ENCODE assay signal across 1 cellular context in the genomic region with DNA sequence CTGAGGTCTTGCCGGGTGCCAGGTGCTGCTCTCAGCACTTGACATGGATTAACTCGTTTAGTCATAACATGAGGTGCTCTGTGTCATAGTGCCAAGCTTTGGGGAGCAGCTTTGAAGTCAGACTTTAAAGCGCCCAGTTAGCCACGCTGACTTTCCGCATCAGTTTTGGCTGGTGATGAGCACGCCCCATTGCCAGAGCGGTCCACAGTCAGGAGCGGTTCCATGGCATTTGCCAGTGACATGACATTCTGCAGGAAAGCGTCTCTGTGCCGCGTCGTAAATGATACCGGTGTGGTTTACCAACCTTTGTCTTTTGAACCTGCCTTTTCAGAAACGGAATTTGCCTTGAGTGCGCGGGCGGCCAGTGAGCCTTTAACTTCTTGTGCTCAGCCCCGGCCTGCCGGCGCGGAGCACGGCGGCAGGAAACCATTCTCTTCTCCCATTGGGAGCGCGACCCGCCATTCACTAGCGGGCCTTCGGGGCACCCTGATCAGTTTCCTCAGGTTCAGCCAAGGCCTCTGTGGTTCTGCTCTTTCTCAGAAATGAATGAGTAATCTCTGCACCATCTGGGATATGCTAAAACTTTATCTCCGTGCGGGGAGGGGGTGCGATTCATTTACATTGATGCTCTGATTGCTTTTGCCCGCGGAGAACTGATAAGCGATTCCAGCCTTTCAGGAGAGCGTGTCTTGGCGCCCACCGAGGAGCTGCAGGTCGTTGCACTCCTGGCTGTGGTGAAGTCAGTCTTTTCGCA.
TF ChIP-seq lines count a peak whose summit lies in the region.

No MANE protein-coding gene starts in this region.

TF ChIP-seq in HepG2, 621 proteins besides CTCF, POLR2A, EP300 and RAD21 (continued from another document and continues in another):
- TF ChIP-seq, protein P1, sequence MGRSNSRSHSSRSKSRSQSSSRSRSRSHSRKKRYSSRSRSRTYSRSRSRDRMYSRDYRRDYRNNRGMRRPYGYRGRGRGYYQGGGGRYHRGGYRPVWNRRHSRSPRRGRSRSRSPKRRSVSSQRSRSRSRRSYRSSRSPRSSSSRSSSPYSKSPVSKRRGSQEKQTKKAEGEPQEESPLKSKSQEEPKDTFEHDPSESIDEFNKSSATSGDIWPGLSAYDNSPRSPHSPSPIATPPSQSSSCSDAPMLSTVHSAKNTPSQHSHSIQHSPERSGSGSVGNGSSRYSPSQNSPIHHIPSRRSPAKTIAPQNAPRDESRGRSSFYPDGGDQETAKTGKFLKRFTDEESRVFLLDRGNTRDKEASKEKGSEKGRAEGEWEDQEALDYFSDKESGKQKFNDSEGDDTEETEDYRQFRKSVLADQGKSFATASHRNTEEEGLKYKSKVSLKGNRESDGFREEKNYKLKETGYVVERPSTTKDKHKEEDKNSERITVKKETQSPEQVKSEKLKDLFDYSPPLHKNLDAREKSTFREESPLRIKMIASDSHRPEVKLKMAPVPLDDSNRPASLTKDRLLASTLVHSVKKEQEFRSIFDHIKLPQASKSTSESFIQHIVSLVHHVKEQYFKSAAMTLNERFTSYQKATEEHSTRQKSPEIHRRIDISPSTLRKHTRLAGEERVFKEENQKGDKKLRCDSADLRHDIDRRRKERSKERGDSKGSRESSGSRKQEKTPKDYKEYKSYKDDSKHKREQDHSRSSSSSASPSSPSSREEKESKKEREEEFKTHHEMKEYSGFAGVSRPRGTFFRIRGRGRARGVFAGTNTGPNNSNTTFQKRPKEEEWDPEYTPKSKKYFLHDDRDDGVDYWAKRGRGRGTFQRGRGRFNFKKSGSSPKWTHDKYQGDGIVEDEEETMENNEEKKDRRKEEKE (IDR thresholded peaks at IDR 0.05), result no peak
- TF ChIP-seq, protein P2, sequence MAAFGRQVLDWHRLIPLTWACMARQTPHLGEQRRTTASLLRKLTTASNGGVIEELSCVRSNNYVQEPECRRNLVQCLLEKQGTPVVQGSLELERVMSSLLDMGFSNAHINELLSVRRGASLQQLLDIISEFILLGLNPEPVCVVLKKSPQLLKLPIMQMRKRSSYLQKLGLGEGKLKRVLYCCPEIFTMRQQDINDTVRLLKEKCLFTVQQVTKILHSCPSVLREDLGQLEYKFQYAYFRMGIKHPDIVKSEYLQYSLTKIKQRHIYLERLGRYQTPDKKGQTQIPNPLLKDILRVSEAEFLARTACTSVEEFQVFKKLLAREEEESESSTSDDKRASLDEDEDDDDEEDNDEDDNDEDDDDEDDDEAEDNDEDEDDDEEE (CRISPR knock-in tag; IDR thresholded peaks at IDR 0.05), result no peak
- TF ChIP-seq ZNF446 (CRISPR knock-in tag; IDR thresholded peaks at IDR 0.05), result no peak
- no peak for TF ChIP-seq ZNF260 (CRISPR knock-in tag; IDR thresholded peaks at IDR 0.05; ENCODE audit: borderline replicate concordance, low read depth)
- TF ChIP-seq ZNF3 (CRISPR knock-in tag; IDR thresholded peaks at IDR 0.05), result no peak
- no peak for TF ChIP-seq PHF5A (CRISPR knock-in tag; IDR thresholded peaks at IDR 0.05; ENCODE audit: low read depth, unreplicated experiment)
- no peak for TF ChIP-seq ZNF24 (IDR thresholded peaks at IDR 0.05)
- TF ChIP-seq ZBTB7B (CRISPR knock-in tag; IDR thresholded peaks at IDR 0.05), result 0 out of 2 replicates have a peak, but pooled peaks have one; percentile 25
- TF ChIP-seq, protein P3, sequence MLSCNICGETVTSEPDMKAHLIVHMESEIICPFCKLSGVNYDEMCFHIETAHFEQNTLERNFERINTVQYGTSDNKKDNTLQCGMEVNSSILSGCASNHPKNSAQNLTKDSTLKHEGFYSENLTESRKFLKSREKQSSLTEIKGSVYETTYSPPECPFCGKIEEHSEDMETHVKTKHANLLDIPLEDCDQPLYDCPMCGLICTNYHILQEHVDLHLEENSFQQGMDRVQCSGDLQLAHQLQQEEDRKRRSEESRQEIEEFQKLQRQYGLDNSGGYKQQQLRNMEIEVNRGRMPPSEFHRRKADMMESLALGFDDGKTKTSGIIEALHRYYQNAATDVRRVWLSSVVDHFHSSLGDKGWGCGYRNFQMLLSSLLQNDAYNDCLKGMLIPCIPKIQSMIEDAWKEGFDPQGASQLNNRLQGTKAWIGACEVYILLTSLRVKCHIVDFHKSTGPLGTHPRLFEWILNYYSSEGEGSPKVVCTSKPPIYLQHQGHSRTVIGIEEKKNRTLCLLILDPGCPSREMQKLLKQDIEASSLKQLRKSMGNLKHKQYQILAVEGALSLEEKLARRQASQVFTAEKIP (CRISPR knock-in tag; IDR thresholded peaks at IDR 0.05; ENCODE audit: borderline replicate concordance), result no peak
- TF ChIP-seq, protein P4, sequence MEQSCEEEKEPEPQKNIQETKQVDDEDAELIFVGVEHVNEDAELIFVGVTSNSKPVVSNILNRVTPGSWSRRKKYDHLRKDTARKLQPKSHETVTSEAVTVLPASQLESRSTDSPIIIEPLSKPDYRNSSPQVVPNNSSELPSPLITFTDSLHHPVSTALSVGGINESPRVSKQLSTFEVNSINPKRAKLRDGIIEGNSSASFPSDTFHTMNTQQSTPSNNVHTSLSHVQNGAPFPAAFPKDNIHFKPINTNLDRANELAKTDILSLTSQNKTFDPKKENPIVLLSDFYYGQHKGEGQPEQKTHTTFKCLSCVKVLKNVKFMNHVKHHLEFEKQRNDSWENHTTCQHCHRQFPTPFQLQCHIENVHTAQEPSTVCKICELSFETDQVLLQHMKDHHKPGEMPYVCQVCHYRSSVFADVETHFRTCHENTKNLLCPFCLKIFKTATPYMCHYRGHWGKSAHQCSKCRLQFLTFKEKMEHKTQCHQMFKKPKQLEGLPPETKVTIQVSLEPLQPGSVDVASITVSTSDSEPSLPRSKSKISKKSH (CRISPR knock-in tag; IDR thresholded peaks at IDR 0.05; ENCODE audit: borderline replicate concordance), result no peak
- TF ChIP-seq, protein P5, sequence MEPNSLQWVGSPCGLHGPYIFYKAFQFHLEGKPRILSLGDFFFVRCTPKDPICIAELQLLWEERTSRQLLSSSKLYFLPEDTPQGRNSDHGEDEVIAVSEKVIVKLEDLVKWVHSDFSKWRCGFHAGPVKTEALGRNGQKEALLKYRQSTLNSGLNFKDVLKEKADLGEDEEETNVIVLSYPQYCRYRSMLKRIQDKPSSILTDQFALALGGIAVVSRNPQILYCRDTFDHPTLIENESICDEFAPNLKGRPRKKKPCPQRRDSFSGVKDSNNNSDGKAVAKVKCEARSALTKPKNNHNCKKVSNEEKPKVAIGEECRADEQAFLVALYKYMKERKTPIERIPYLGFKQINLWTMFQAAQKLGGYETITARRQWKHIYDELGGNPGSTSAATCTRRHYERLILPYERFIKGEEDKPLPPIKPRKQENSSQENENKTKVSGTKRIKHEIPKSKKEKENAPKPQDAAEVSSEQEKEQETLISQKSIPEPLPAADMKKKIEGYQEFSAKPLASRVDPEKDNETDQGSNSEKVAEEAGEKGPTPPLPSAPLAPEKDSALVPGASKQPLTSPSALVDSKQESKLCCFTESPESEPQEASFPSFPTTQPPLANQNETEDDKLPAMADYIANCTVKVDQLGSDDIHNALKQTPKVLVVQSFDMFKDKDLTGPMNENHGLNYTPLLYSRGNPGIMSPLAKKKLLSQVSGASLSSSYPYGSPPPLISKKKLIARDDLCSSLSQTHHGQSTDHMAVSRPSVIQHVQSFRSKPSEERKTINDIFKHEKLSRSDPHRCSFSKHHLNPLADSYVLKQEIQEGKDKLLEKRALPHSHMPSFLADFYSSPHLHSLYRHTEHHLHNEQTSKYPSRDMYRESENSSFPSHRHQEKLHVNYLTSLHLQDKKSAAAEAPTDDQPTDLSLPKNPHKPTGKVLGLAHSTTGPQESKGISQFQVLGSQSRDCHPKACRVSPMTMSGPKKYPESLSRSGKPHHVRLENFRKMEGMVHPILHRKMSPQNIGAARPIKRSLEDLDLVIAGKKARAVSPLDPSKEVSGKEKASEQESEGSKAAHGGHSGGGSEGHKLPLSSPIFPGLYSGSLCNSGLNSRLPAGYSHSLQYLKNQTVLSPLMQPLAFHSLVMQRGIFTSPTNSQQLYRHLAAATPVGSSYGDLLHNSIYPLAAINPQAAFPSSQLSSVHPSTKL (CRISPR knock-in tag; IDR thresholded peaks at IDR 0.05), result no peak
- no peak for TF ChIP-seq ZKSCAN5 (CRISPR knock-in tag; IDR thresholded peaks at IDR 0.05)
- TF ChIP-seq GLI4 (CRISPR knock-in tag; IDR thresholded peaks at IDR 0.05; ENCODE audit: borderline replicate concordance), result no peak
- TF ChIP-seq DNMT3B (CRISPR knock-in tag; conservative IDR thresholded peaks at IDR 0.05), result no peak
- TF ChIP-seq ZNF7 (CRISPR knock-in tag; IDR thresholded peaks at IDR 0.05), result no peak
- no peak for TF ChIP-seq HMGA1 (CRISPR knock-in tag; conservative IDR thresholded peaks at IDR 0.05)
- no peak for TF ChIP-seq DMAP1 (CRISPR knock-in tag; IDR thresholded peaks at IDR 0.05)
- TF ChIP-seq, protein P6, sequence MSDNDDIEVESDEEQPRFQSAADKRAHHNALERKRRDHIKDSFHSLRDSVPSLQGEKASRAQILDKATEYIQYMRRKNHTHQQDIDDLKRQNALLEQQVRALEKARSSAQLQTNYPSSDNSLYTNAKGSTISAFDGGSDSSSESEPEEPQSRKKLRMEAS (IDR thresholded peaks at IDR 0.05), result 0 out of 2 replicates have a peak, but pooled peaks have one; percentile 20
- TF ChIP-seq HOXA3 (CRISPR knock-in tag; IDR thresholded peaks at IDR 0.05), result peak; percentile 45; the same call in 1 of the 2 replicates
- TF ChIP-seq, protein P7, sequence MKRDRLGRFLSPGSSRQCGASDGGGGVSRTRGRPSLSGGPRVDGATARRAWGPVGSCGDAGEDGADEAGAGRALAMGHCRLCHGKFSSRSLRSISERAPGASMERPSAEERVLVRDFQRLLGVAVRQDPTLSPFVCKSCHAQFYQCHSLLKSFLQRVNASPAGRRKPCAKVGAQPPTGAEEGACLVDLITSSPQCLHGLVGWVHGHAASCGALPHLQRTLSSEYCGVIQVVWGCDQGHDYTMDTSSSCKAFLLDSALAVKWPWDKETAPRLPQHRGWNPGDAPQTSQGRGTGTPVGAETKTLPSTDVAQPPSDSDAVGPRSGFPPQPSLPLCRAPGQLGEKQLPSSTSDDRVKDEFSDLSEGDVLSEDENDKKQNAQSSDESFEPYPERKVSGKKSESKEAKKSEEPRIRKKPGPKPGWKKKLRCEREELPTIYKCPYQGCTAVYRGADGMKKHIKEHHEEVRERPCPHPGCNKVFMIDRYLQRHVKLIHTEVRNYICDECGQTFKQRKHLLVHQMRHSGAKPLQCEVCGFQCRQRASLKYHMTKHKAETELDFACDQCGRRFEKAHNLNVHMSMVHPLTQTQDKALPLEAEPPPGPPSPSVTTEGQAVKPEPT (CRISPR knock-in tag; IDR thresholded peaks at IDR 0.05; ENCODE audit: low read depth), result no peak
- no peak for TF ChIP-seq ZNF44 (CRISPR knock-in tag; IDR thresholded peaks at IDR 0.05)
- TF ChIP-seq, protein P8, sequence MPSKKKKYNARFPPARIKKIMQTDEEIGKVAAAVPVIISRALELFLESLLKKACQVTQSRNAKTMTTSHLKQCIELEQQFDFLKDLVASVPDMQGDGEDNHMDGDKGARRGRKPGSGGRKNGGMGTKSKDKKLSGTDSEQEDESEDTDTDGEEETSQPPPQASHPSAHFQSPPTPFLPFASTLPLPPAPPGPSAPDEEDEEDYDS (CRISPR knock-in tag; IDR thresholded peaks at IDR 0.05), result peak; percentile 23; the same call in 1 of the 2 replicates
- TF ChIP-seq, protein P9, sequence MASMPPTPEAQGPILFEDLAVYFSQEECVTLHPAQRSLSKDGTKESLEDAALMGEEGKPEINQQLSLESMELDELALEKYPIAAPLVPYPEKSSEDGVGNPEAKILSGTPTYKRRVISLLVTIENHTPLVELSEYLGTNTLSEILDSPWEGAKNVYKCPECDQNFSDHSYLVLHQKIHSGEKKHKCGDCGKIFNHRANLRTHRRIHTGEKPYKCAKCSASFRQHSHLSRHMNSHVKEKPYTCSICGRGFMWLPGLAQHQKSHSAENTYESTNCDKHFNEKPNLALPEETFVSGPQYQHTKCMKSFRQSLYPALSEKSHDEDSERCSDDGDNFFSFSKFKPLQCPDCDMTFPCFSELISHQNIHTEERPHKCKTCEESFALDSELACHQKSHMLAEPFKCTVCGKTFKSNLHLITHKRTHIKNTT (CRISPR knock-in tag; IDR thresholded peaks at IDR 0.05), result no peak
- no peak for TF ChIP-seq ZNF333 (CRISPR knock-in tag; IDR thresholded peaks at IDR 0.05; ENCODE audit: borderline replicate concordance)
- TF ChIP-seq, protein P10, sequence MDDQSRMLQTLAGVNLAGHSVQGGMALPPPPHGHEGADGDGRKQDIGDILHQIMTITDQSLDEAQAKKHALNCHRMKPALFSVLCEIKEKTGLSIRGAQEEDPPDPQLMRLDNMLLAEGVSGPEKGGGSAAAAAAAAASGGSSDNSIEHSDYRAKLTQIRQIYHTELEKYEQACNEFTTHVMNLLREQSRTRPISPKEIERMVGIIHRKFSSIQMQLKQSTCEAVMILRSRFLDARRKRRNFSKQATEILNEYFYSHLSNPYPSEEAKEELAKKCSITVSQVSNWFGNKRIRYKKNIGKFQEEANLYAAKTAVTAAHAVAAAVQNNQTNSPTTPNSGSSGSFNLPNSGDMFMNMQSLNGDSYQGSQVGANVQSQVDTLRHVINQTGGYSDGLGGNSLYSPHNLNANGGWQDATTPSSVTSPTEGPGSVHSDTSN (CRISPR knock-in tag; IDR thresholded peaks at IDR 0.05; ENCODE audit: borderline replicate concordance), result no peak
- TF ChIP-seq FOXK1 (CRISPR knock-in tag; IDR thresholded peaks at IDR 0.05; ENCODE audit: borderline replicate concordance, low read depth), result no peak
- no peak for TF ChIP-seq HOXA7 (CRISPR knock-in tag; IDR thresholded peaks at IDR 0.05)
- no peak for TF ChIP-seq HNRNPUL1 (IDR thresholded peaks at IDR 0.05; ENCODE audit: low read depth, low read length)
- TF ChIP-seq ZEB1 (IDR thresholded peaks at IDR 0.05; ENCODE audit: insufficient replicate concordance, low read depth), result no peak
- TF ChIP-seq, protein P11, sequence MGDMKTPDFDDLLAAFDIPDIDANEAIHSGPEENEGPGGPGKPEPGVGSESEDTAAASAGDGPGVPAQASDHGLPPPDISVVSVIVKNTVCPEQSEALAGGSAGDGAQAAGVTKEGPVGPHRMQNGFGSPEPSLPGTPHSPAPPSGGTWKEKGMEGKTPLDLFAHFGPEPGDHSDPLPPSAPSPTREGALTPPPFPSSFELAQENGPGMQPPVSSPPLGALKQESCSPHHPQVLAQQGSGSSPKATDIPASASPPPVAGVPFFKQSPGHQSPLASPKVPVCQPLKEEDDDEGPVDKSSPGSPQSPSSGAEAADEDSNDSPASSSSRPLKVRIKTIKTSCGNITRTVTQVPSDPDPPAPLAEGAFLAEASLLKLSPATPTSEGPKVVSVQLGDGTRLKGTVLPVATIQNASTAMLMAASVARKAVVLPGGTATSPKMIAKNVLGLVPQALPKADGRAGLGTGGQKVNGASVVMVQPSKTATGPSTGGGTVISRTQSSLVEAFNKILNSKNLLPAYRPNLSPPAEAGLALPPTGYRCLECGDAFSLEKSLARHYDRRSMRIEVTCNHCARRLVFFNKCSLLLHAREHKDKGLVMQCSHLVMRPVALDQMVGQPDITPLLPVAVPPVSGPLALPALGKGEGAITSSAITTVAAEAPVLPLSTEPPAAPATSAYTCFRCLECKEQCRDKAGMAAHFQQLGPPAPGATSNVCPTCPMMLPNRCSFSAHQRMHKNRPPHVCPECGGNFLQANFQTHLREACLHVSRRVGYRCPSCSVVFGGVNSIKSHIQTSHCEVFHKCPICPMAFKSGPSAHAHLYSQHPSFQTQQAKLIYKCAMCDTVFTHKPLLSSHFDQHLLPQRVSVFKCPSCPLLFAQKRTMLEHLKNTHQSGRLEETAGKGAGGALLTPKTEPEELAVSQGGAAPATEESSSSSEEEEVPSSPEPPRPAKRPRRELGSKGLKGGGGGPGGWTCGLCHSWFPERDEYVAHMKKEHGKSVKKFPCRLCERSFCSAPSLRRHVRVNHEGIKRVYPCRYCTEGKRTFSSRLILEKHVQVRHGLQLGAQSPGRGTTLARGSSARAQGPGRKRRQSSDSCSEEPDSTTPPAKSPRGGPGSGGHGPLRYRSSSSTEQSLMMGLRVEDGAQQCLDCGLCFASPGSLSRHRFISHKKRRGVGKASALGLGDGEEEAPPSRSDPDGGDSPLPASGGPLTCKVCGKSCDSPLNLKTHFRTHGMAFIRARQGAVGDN (CRISPR knock-in tag; IDR thresholded peaks at IDR 0.05), result peak; percentile 94
- TF ChIP-seq TBX3 (IDR thresholded peaks at IDR 0.05; ENCODE audit: borderline replicate concordance), result no peak
- TF ChIP-seq CENPX (CRISPR knock-in tag; IDR thresholded peaks at IDR 0.05), result no peak
- no peak for TF ChIP-seq ZNF737 (CRISPR knock-in tag; IDR thresholded peaks at IDR 0.05; ENCODE audit: borderline replicate concordance)
- no peak for TF ChIP-seq EZH2 (conservative IDR thresholded peaks at IDR 0.05; ENCODE audit: low read depth, low read length)
- TF ChIP-seq ZNF720 (CRISPR knock-in tag; IDR thresholded peaks at IDR 0.05), result no peak
